In the genomic region with DNA sequence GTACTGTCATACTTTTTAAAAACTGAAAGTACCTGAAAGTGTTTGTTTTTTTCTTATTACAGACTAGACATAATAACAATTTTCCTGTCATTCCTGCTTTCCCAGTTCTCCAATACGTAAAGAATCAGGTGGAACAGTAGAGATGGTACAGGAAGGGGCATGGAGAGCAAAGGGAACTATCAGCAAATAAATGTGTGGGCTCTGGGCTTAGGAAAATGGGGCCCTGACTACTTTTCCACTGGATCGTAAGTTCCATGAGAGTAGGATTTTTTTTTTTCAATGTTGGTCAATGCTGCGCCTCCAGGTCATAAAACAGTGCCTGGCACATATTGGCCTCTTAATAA, we compare ENCODE assay signal across 9 cellular contexts. TPM values are rescaled to one million over a fixed set of nuclear protein-coding genes. Genes with fewer than 3 reads are reported as not detected.
DNase-seq lines count a peak whose midpoint lies in the region; ATAC-seq and TF ChIP-seq lines count a peak whose summit lies in the region.
"Had no signal": no experiment of that assay in that cellular context is flagged by ENCODE, and none has a peak within 500 bp of the region (broad histone marks: within the 10 kb centered on the region; RNA-seq: fewer than 3 reads in every experiment).

No MANE protein-coding gene starts in this region.

- H2BK15ac ChIP-seq in IMR-90 (ENCODE audit: low read depth, low read length): peak overlapping the region; percentile 25; the same call in 1 of the 3 replicates

- H3K27ac Mint-ChIP-seq in naive thymus-derived CD4-positive, alpha-beta T cell: peak overlapping the region; percentile 88 to 99 (median 93)
- no peak overlapping the region for H3K27ac Mint-ChIP-seq in neural progenitor cell

- H3K36me3 ChIP-seq in IMR-90 (ENCODE audit: control insufficient read depth, insufficient read depth, low read length): no peaks in the 10 kb centered on the region
- H3K36me3 ChIP-seq in mammary epithelial cell (ENCODE audit: insufficient read depth, low read length): no peaks in the 10 kb centered on the region
- H3K36me3 ChIP-seq in naive thymus-derived CD4-positive, alpha-beta T cell (ENCODE audit: control insufficient read depth in 2 of 3, insufficient read depth in 3 of 3, low read length in 3 of 3): no peaks in the 10 kb centered on the region
- H3K36me3 ChIP-seq in neural progenitor cell: no peaks in the 10 kb centered on the region

- H4K5ac ChIP-seq in IMR-90 (ENCODE audit: low read depth, low read length): peak overlapping the region; percentile 81; the same call in 1 of the 2 replicates

- peaks cover 20 to 44% of the 10 kb centered on the region in 2 experiments for H3K79me1 ChIP-seq in IMR-90 (ENCODE audit: low read depth in 1 of 2, low read length in 2 of 2)

- POLR2A ChIA-PET in IMR-90 (lab: Charles Lee; ENCODE audit: unreplicated experiment): no interaction called here
- POLR2A ChIA-PET in naive thymus-derived CD4-positive, alpha-beta T cell (lab: Charles Lee): interaction anchor here (1.1 to 1.7 kb wide), 3 partner anchors 12 to 15 kb away, joined by 3 to 7 read pairs (median 4); a partner anchor contains a TSS

- H3K14ac ChIP-seq in IMR-90 (replicated peaks; ENCODE audit: low read depth, low read length): peak overlapping the region; percentile 47; the same call in 1 of the 2 replicates

- H3K56ac ChIP-seq in IMR-90 (ENCODE audit: extremely low read depth, insufficient read depth, low read length): peak overlapping the region; percentile 66; the same call in 1 of the 2 replicates

- H3K9me3 ChIP-seq in IMR-90 (ENCODE audit: control insufficient read depth, insufficient read depth, low read length): no peaks in the 10 kb centered on the region
- H3K9me3 ChIP-seq in mammary epithelial cell (replicated peaks; ENCODE audit: insufficient read depth, low read length): no peaks in the 10 kb centered on the region
- no peaks in the 10 kb centered on the region for H3K9me3 ChIP-seq in naive thymus-derived CD4-positive, alpha-beta T cell (ENCODE audit: control insufficient read depth in 2 of 3, low read length in 3 of 3)
- H3K9me3 ChIP-seq in neural progenitor cell (ENCODE audit: low read depth): no peaks in the 10 kb centered on the region

- TF ChIP-seq CTCF in AG09309 (IDR thresholded peaks at IDR 0.05; ENCODE audit: control insufficient read depth, insufficient read depth, low read depth, low read length, missing control alignments) (no peak), IMR-90 (conservative IDR thresholded peaks at IDR 0.05; ENCODE audit: low read depth, low read length) (no peak), mammary epithelial cell (conservative IDR thresholded peaks at IDR 0.05 in 1 of 2, IDR thresholded peaks at IDR 0.05 in 1 of 2; ENCODE audit: extremely low read depth in 1 of 2, insufficient read depth in 1 of 2, low read depth in 1 of 2, low read length in 2 of 2) (no peak), neural progenitor cell (IDR thresholded peaks at IDR 0.05) (no peak)

- no TSS peak for BruUV-seq in IMR-90 (replicated peaks; lab: Mats Ljungman, UMichigan)
- no TSS peak for BruUV-seq in mammary epithelial cell (replicated peaks; lab: Mats Ljungman, UMichigan)

- H3K4me2 ChIP-seq in IMR-90 (ENCODE audit: low read depth, low read length): peak overlapping the region; percentile 99
- H3K4me2 ChIP-seq in mammary epithelial cell (ENCODE audit: insufficient read depth, low read depth, low read length): peak overlapping the region; percentile 81
- H3K4me2 ChIP-seq in neural progenitor cell: no peak overlapping the region

- no peak for TF ChIP-seq RAD21 in IMR-90 (IDR thresholded peaks at IDR 0.05; ENCODE audit: low read length)

- H3K27me3 ChIP-seq in IMR-90 (ENCODE audit: control insufficient read depth, insufficient read depth, low read length): no peaks in the 10 kb centered on the region
- no peaks in the 10 kb centered on the region for H3K27me3 ChIP-seq in mammary epithelial cell (ENCODE audit: insufficient read depth, low read length)
- no peaks in the 10 kb centered on the region for H3K27me3 ChIP-seq in naive thymus-derived CD4-positive, alpha-beta T cell (ENCODE audit: control insufficient read depth in 2 of 2, insufficient read depth in 2 of 2, low read length in 2 of 2)
- H3K27me3 ChIP-seq in neural progenitor cell: no peaks in the 10 kb centered on the region

- dilution Hi-C loops in IMR-90 (cut with HindIII; ENCODE audit: low sequenced_read_pairs, unreplicated experiment): no loop called here
- dilution Hi-C loops in mammary epithelial cell (cut with HindIII; ENCODE audit: low sequenced_read_pairs): no loop called here

- ATAC-seq in IMR-90 (ENCODE audit: low read depth) (no peak), GM19351 (IDR thresholded peaks at IDR 0.05; ENCODE audit: unreplicated experiment) (no peak)
- no peak for ATAC-seq in naive thymus-derived CD4-positive, alpha-beta T cell

- no peaks in the 10 kb centered on the region for H3K79me2 ChIP-seq in mammary epithelial cell (ENCODE audit: insufficient read depth, low read length)
- no peaks in the 10 kb centered on the region for H3K79me2 ChIP-seq in neural progenitor cell (ENCODE audit: low read depth)

- H3K4me1 Mint-ChIP-seq in naive thymus-derived CD4-positive, alpha-beta T cell: peaks cover 4 to 26% (median 16%) of the 10 kb centered on the region in 7 donors
- H3K4me1 Mint-ChIP-seq in neural progenitor cell: peaks cover 4% of the 10 kb centered on the region

- CTCF ChIA-PET in IMR-90 (lab: Yijun Ruan, JAX) (interaction anchor here (1.2 kb wide), 1 partner anchor 15 kb away, joined by 3 read pairs; a partner anchor contains a TSS), mammary epithelial cell (lab: Charles Lee; ENCODE audit: low non-redundant PET) (no interaction called here)
- CTCF ChIA-PET in naive thymus-derived CD4-positive, alpha-beta T cell (lab: Charles Lee): interaction anchor here (0.6 to 1.6 kb wide), 2 partner anchors 42 to 54 kb away, joined by 3 to 5 read pairs; no protein-coding TSS in a partner anchor

- H4K20me1 ChIP-seq in IMR-90 (ENCODE audit: insufficient read depth, low read length) (0 out of 2 replicates have a peak, but pooled peaks cover 3% of the 10 kb centered on the region), mammary epithelial cell (ENCODE audit: insufficient read depth, low read length) (no peaks in the 10 kb centered on the region), neural progenitor cell (ENCODE audit: low read depth) (no peaks in the 10 kb centered on the region)

- no peak overlapping the region for H2AFZ ChIP-seq in IMR-90 (replicated peaks; ENCODE audit: low read length, poor library complexity)
- peak overlapping the region; percentile 64 for H2AFZ ChIP-seq in mammary epithelial cell (ENCODE audit: low read depth, low read length)
- H2AFZ ChIP-seq in neural progenitor cell (replicated peaks): no peak overlapping the region

- H4K91ac ChIP-seq in IMR-90 (ENCODE audit: insufficient read depth, low read depth, low read length): no peak overlapping the region

- no peaks in the 10 kb centered on the region for H3F3A ChIP-seq in neural progenitor cell (ENCODE audit: low read depth)

- H3K9me1 ChIP-seq in IMR-90 (ENCODE audit: insufficient read depth, low read length): peaks cover 9% of the 10 kb centered on the region; the same call in 1 of the 2 replicates

- H3K23ac ChIP-seq in IMR-90 (ENCODE audit: low read depth, low read length): peak overlapping the region; percentile 79; the same call in 1 of the 2 replicates

- TF ChIP-seq POLR2A in IMR-90 (IDR thresholded peaks at IDR 0.05; ENCODE audit: low read depth, low read length): no peak

- WGBS in IMR-90 (ENCODE audit: extremely low coverage in 2 of 2, insufficient read length in 1 of 2), 2 experiments: 94% methylated on average over 2 of the region's 3 CpGs; no CpG with 5 or more reads in 1 of the 2 experiments
- WGBS in mammary epithelial cell (ENCODE audit: low coverage, missing lambda C conversion rate): 68% methylated on average over 3 of the region's 3 CpGs

- H2BK5ac ChIP-seq in IMR-90 (ENCODE audit: low read depth, low read length, poor library complexity, severe bottlenecking): peak overlapping the region; percentile 59

- in situ Hi-C loops in IMR-90 (cut with MboI; ENCODE audit: low sequenced_read_pairs) (no loop called here), mammary epithelial cell (cut with MboI; ENCODE audit: low sequenced_read_pairs in 2 of 2) (no loop called here)

- peak overlapping the region; percentile 45 for H2BK20ac ChIP-seq in IMR-90 (ENCODE audit: low read depth, low read length)

- H2BK120ac ChIP-seq in IMR-90 (ENCODE audit: low read depth, low read length): peak overlapping the region; percentile 62

- H3K36me3 Mint-ChIP-seq in naive thymus-derived CD4-positive, alpha-beta T cell: peaks cover 0 to 7% (median 0%) of the 10 kb centered on the region in 5 donors
- H3K36me3 Mint-ChIP-seq in neural progenitor cell: no peaks in the 10 kb centered on the region

- H3K4me1 ChIP-seq in IMR-90 (ENCODE audit: control insufficient read depth, insufficient read depth, low read length) (peaks cover 6% of the 10 kb centered on the region), mammary epithelial cell (ENCODE audit: insufficient read depth, low read length) (peaks cover 17% of the 10 kb centered on the region), neural progenitor cell (no peaks in the 10 kb centered on the region)
- peaks cover 7 to 14% of the 10 kb centered on the region in 2 donors for H3K4me1 ChIP-seq in naive thymus-derived CD4-positive, alpha-beta T cell (ENCODE audit: control insufficient read depth in 2 of 2, insufficient read depth in 2 of 2, low read length in 2 of 2)

- H4K8ac ChIP-seq in IMR-90 (ENCODE audit: low read depth in 2 of 2, low read length in 2 of 2): peak overlapping the region; percentile 4 to 31; a peak in 2 of 4 replicates

- H3K9me3 Mint-ChIP-seq in naive thymus-derived CD4-positive, alpha-beta T cell: no peaks in the 10 kb centered on the region
- H3K9me3 Mint-ChIP-seq in neural progenitor cell: no peaks in the 10 kb centered on the region

- peak overlapping the region; percentile 24 for H3K4me3 ChIP-seq in AG09309 (ENCODE audit: control insufficient read depth, low read depth, low read length)
- peak overlapping the region; percentile 53; the same call in 1 of the 2 replicates for H3K4me3 ChIP-seq in IMR-90 (ENCODE audit: insufficient read depth, low read depth, low read length)
- peak overlapping the region; percentile 44 to 74 (median 55) for H3K4me3 ChIP-seq in mammary epithelial cell (replicated peaks in 1 of 3; ENCODE audit: insufficient read depth in 1 of 3, low read depth in 2 of 3, low read length in 3 of 3)
- peak overlapping the region; percentile 46 for H3K4me3 ChIP-seq in naive thymus-derived CD4-positive, alpha-beta T cell (ENCODE audit: low read length)
- no peak overlapping the region for H3K4me3 ChIP-seq in neural progenitor cell

- peak overlapping the region; percentile 56; the same call in 1 of the 2 replicates for H3K18ac ChIP-seq in IMR-90 (ENCODE audit: low read depth, low read length)

- no peak overlapping the region for H2AK9ac ChIP-seq in IMR-90 (replicated peaks; ENCODE audit: low read depth, low read length, poor library complexity)

- H3K9ac ChIP-seq in IMR-90 (ENCODE audit: low read depth, low read length) (peak overlapping the region; percentile 14; the same call in 1 of the 2 replicates), mammary epithelial cell (ENCODE audit: insufficient read depth, low read length) (peak overlapping the region; percentile 3), neural progenitor cell (no peak overlapping the region)

- H3K27me3 Mint-ChIP-seq in naive thymus-derived CD4-positive, alpha-beta T cell: peaks cover 0 to 7% (median 0%) of the 10 kb centered on the region in 5 donors
- no peaks in the 10 kb centered on the region for H3K27me3 Mint-ChIP-seq in neural progenitor cell (ENCODE audit: insufficient read depth, low read depth)

- peak overlapping the region; percentile 46; the same call in 1 of the 2 replicates for H3K4ac ChIP-seq in IMR-90 (ENCODE audit: low read depth, low read length)

- intact Hi-C loops in IMR-90 (cut with micrococcal nuclease) (no loop called here), mammary epithelial cell (cut with micrococcal nuclease) (no loop called here)
- intact Hi-C loops in naive thymus-derived CD4-positive, alpha-beta T cell (cut with micrococcal nuclease): loop anchor here (1.0 to 5.0 kb wide), 5 partner anchors 9 to 727 kb away; a partner anchor contains a TSS

- no peak overlapping the region for H2AK5ac ChIP-seq in IMR-90 (ENCODE audit: low read depth, low read length)

- no peak for DNase-seq in AG09309 (ENCODE audit: low read depth)
- no peak for DNase-seq in IMR-90
- DNase-seq in mammary epithelial cell: no peak
- DNase-seq in naive thymus-derived CD4-positive, alpha-beta T cell: no peak
- DNase-seq in neural progenitor cell (ENCODE audit: low spot score): no peak
- DNase-seq in AML-193 (lab: John Stamatoyannopoulos, UW): no peak
- DNase-seq in LoVo (ENCODE audit: low spot score): no peak
- DNase-seq: stimulated activated CD4-positive, alpha-beta T cell treated with anti-CD3 and anti-CD28 coated beads, Interleukin-4, amount 100 ng/mL, for 24 hours had no signal

- peak overlapping the region; percentile 84 to 100 (median 90) for H3K4me3 Mint-ChIP-seq in naive thymus-derived CD4-positive, alpha-beta T cell
- no peak overlapping the region for H3K4me3 Mint-ChIP-seq in neural progenitor cell

- H3K27ac ChIP-seq in IMR-90 (ENCODE audit: insufficient read depth, low read length): peak overlapping the region; percentile 69; the same call in 1 of the 2 replicates
- peak overlapping the region; percentile 65 for H3K27ac ChIP-seq in mammary epithelial cell (ENCODE audit: insufficient read depth, low read depth, low read length)
- peak overlapping the region; percentile 65 for H3K27ac ChIP-seq in naive thymus-derived CD4-positive, alpha-beta T cell (ENCODE audit: low read depth, low read length)
- H3K27ac ChIP-seq in neural progenitor cell: no peak overlapping the region

RNA-seq across cellular contexts. Expression of a gene that starts 15.2 kb away (rescaled TPM):
- 53.8 and 54.7 TPM in 2 replicates for total RNA-seq in IMR-90 (2012; rRNA removed)
- 31.1 and 34.3 TPM in 2 replicates for polyA plus RNA-seq in IMR-90 (2012; rRNA removed)
- 11.6 and 17.5 TPM in 2 replicates for polyA plus RNA-seq in IMR-90 (2012; cell fraction: cytosol; rRNA removed)
- 7.6 and 49.3 TPM in 2 replicates for polyA plus RNA-seq in IMR-90 (2012; cell fraction: nucleus; rRNA removed; ENCODE audit: low replicate concordance)
- total RNA-seq in mammary epithelial cell: 10 to 100 TPM; 50.0 to 71.8 TPM
- polyA plus RNA-seq in mammary epithelial cell: 46.5 TPM
- polyA minus RNA-seq in mammary epithelial cell: 125 TPM
- total RNA-seq in naive thymus-derived CD4-positive, alpha-beta T cell: 10 to 100 TPM in 2 of 5 experiments, 1 to 10 TPM in 3; 5.6 to 67.4 (median 8.3) TPM
- 1 to 10 TPM; 2.1 to 3.0 TPM for polyA plus RNA-seq in naive thymus-derived CD4-positive, alpha-beta T cell
- 9.2 and 11.1 TPM in 2 replicates for total RNA-seq in neural progenitor cell (ENCODE audit: low replicate concordance)

RNA-seq across cellular contexts. Expression of a gene that starts 22.8 kb away (rescaled TPM):
- total RNA-seq in IMR-90 (2012; rRNA removed) (757 and 978 TPM in 2 replicates), mammary epithelial cell (100 to 1,000 TPM in 1 of 2 donors, 10 to 100 TPM in 1; 20.7 to 341 TPM), neural progenitor cell (ENCODE audit: low replicate concordance) (19.0 and 22.3 TPM in 2 replicates)
- polyA plus RNA-seq in IMR-90 (2012; rRNA removed) (1,117 and 1,235 TPM in 2 replicates), mammary epithelial cell (24.0 TPM)
- 948 and 1,147 TPM in 2 replicates for polyA plus RNA-seq in IMR-90 (2012; cell fraction: cytosol; rRNA removed)
- 396 and 625 TPM in 2 replicates for polyA plus RNA-seq in IMR-90 (2012; cell fraction: nucleus; rRNA removed; ENCODE audit: low replicate concordance)
- polyA minus RNA-seq in mammary epithelial cell: 5.5 TPM
- 10 to 100 TPM in 1 of 5 experiments, 1 to 10 TPM in 3, under 1 TPM in 1; 0.56 to 12.0 (median 1.3) TPM for total RNA-seq in naive thymus-derived CD4-positive, alpha-beta T cell
- 1 to 10 TPM in 1 of 2 donors, under 1 TPM in 1; 0.92 to 2.2 TPM for polyA plus RNA-seq in naive thymus-derived CD4-positive, alpha-beta T cell

Comparison
In these comparisons a context has a peak if more than half of its experiments do, and no peak if none do; other contexts are left out.
1. intact Hi-C loops: an anchor here in naive thymus-derived CD4-positive, alpha-beta T cell (1.0 to 5.0 kb wide); none called in IMR-90 and mammary epithelial cell.